28 cellular contexts compared by ENCODE assay signal in the genomic region with DNA sequence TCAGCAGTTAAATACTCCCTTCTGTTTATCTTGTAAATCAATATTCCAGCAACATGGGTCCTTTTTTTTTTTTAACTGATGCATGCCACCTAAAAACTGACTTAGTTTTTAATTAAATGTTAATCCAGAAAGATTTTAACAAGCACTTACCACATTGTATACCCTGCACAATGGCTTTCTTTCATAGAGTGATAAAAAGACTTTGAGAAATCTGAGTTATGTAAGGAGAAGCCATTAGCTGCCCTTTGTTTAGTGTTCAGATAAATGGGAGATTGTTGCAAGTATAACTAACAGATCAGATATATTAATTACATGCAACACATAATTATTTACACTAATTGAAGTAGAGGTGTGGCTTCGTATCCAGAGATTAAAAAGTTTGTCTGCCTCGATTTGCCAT.
"Had no signal": no experiment of that assay in that cellular context is flagged by ENCODE, and none has a peak within 500 bp of the region (broad histone marks: within the 10 kb centered on the region; RNA-seq: fewer than 3 reads in every experiment).

No MANE protein-coding gene starts in this region.

- H3K27me3 Mint-ChIP-seq: activated CD4-positive, alpha-beta memory T cell treated with anti-CD3 and anti-CD28 coated beads, Interleukin-2, amount 10 ng/mL, durations not matched to agents 7 days and 5 days; activated CD8-positive, alpha-beta memory T cell treated with anti-CD3 and anti-CD28 coated beads, Interleukin-2, amount 10 ng/mL, durations not matched to agents 7 days and 5 days; activated naive CD8-positive, alpha-beta T cell treated with anti-CD3 and anti-CD28 coated beads, Interleukin-2, amount 10 ng/mL, durations not matched to agents 7 days and 5 days; naive thymus-derived CD4-positive, alpha-beta T cell had no signal

- ATAC-seq: activated CD8-positive, alpha-beta memory T cell treated with anti-CD3 and anti-CD28 coated beads, Interleukin-2, amount 10 ng/mL, durations not matched to agents 7 days and 5 days; esophagus mucosa; naive thymus-derived CD4-positive, alpha-beta T cell; sciatic nerve; stimulated activated naive CD8-positive, alpha-beta T cell treated with anti-CD3 and anti-CD28 coated beads, Interleukin-15, Interleukin-2, amounts not matched to agents 100 U/mL and 50 U/mL, for 24 hours had no signal

- DNase-seq: activated CD4-positive, alpha-beta memory T cell treated with anti-CD3 and anti-CD28 coated beads, Interleukin-2, amount 10 ng/mL, durations not matched to agents 7 days and 5 days; activated CD4-positive, alpha-beta T cell treated with anti-CD3 and anti-CD28 coated beads for 48 hours; activated CD4-positive, CD25-positive, alpha-beta regulatory T cell; activated CD8-positive, alpha-beta memory T cell treated with anti-CD3 and anti-CD28 coated beads, Interleukin-2, amount 10 ng/mL, durations not matched to agents 7 days and 5 days; activated naive CD4-positive, alpha-beta T cell treated with Interleukin-2 at 50 U/mL for 16 hours; activated naive CD8-positive, alpha-beta T cell treated with anti-CD3 and anti-CD28 coated beads, Interleukin-2, amount 10 ng/mL, durations not matched to agents 7 days and 5 days; activated T-cell treated with anti-CD3 and anti-CD28 coated beads, Interleukin-2, amount 50 U/mL, for 48 hours; brain microvascular endothelial cell; cortex of kidney; foreskin fibroblast; left ventricle myocardium inferior; naive thymus-derived CD4-positive, alpha-beta T cell; ovary; retina; stimulated activated CD4-positive, alpha-beta T cell treated with anti-CD3 and anti-CD28 coated beads, Interleukin-12 subunit alpha, Interleukin-12 subunit beta, amount 100 ng/mL, for 4 hours; stimulated activated CD4-positive, alpha-beta T cell treated with anti-CD3 and anti-CD28 coated beads, Interleukin-4, amount 100 ng/mL, for 1 hour; stimulated activated naive CD8-positive, alpha-beta T cell treated with anti-CD3 and anti-CD28 coated beads, Interleukin-15, Interleukin-2, amounts not matched to agents 100 U/mL and 50 U/mL, for 24 hours; T-helper 1 cell; tibial artery had no signal

- H3K9me3 ChIP-seq: left ventricle myocardium inferior, ovary, prostate gland, tibial artery had no signal

- H3K4me1 ChIP-seq: left ventricle myocardium inferior, prostate gland, tibial artery had no signal

- H3K9me3 Mint-ChIP-seq: activated CD4-positive, alpha-beta memory T cell treated with anti-CD3 and anti-CD28 coated beads, Interleukin-2, amount 10 ng/mL, durations not matched to agents 7 days and 5 days; activated naive CD8-positive, alpha-beta T cell treated with anti-CD3 and anti-CD28 coated beads, Interleukin-2, amount 10 ng/mL, durations not matched to agents 7 days and 5 days; mesothelial cell of epicardium; naive thymus-derived CD4-positive, alpha-beta T cell; T-helper 2 cell treated with Interferon-gamma antibody and Interleukin-4, amounts not matched to agents 5 μg/mL and 100 μg/mL, for 36 hours had no signal

- H3K4me3 Mint-ChIP-seq: activated CD4-positive, alpha-beta memory T cell treated with anti-CD3 and anti-CD28 coated beads, Interleukin-2, amount 10 ng/mL, durations not matched to agents 7 days and 5 days; activated CD8-positive, alpha-beta memory T cell treated with anti-CD3 and anti-CD28 coated beads, Interleukin-2, amount 10 ng/mL, durations not matched to agents 7 days and 5 days; activated naive CD8-positive, alpha-beta T cell treated with anti-CD3 and anti-CD28 coated beads, Interleukin-2, amount 10 ng/mL, durations not matched to agents 7 days and 5 days; mesothelial cell of epicardium; naive thymus-derived CD4-positive, alpha-beta T cell; T-helper 2 cell treated with Interferon-gamma antibody and Interleukin-4, amounts not matched to agents 5 μg/mL and 100 μg/mL, for 36 hours had no signal

- H3K27ac ChIP-seq: brain microvascular endothelial cell, left ventricle myocardium inferior, ovary, prostate gland, skin epidermis, tibial artery had no signal

- H3K4me3 ChIP-seq: left ventricle myocardium inferior, lung, ovary, prostate gland, skin epidermis, tibial artery had no signal

- H3K27me3 ChIP-seq: brain microvascular endothelial cell, ovary, tibial artery had no signal

- H3K27ac Mint-ChIP-seq: activated CD4-positive, alpha-beta memory T cell treated with anti-CD3 and anti-CD28 coated beads, Interleukin-2, amount 10 ng/mL, durations not matched to agents 7 days and 5 days; activated CD8-positive, alpha-beta memory T cell treated with anti-CD3 and anti-CD28 coated beads, Interleukin-2, amount 10 ng/mL, durations not matched to agents 7 days and 5 days; activated naive CD8-positive, alpha-beta T cell treated with anti-CD3 and anti-CD28 coated beads, Interleukin-2, amount 10 ng/mL, durations not matched to agents 7 days and 5 days; mesothelial cell of epicardium; T-helper 2 cell treated with Interferon-gamma antibody and Interleukin-4, amounts not matched to agents 5 μg/mL and 100 μg/mL, for 36 hours had no signal

- H3K36me3 ChIP-seq: brain microvascular endothelial cell, ovary had no signal

- FAIRE-seq: astrocyte, endothelial cell of umbilical vein had no signal
